In genomic region chr3:170438836-170439235, GRCh38 we compare ENCODE assay signal across 22 cellular contexts. TPM values are rescaled to one million over a fixed set of nuclear protein-coding genes. Genes with fewer than 3 reads are reported as not detected.
DNase-seq lines count a peak whose midpoint lies in the region; ATAC-seq, FAIRE-seq and TF ChIP-seq lines count a peak whose summit lies in the region.
"Had no signal": no experiment of that assay in that cellular context is flagged by ENCODE, and none has a peak within 500 bp of the region (broad histone marks: within the 10 kb centered on the region; RNA-seq: fewer than 3 reads in every experiment).

No MANE protein-coding gene starts in this region.

- no peaks in the 10 kb centered on the region for H3K79me2 ChIP-seq in K562 (ENCODE audit: control insufficient read depth, insufficient read depth, low read length)
- H3K79me2 ChIP-seq in PC-9 (ENCODE audit: low read depth): no peaks in the 10 kb centered on the region

- no peaks in the 10 kb centered on the region; the same call in 1 of the 2 replicates for H3K9me2 ChIP-seq in PC-9 (ENCODE audit: insufficient read depth)

- no peak for DNase-seq in K562 (ENCODE audit: extremely low read depth in 1 of 4, low spot score in 3 of 4)
- DNase-seq in frontal cortex (ENCODE audit: low spot score in 2 of 2): no peak
- DNase-seq in substantia nigra (lab: John Stamatoyannopoulos, UW): no peak
- no peak for DNase-seq in activated CD8-positive, alpha-beta memory T cell treated with anti-CD3 and anti-CD28 coated beads, Interleukin-2, amount 50 U/mL, for 4 hours
- DNase-seq in left ventricle myocardium inferior: no peak
- DNase-seq in OCI-M1 (lab: John Stamatoyannopoulos, UW): no peak
- DNase-seq in PC-9: no peak
- DNase-seq: 8988T; C1 segment of cervical spinal cord; CD4-positive, alpha-beta memory T cell; COR-L47; DMS53; DND-41; GDM1; GM23248; H7; HCEC 1CT had no signal

- intact Hi-C loops in K562 (cut with micrococcal nuclease) (no loop called here), left ventricle myocardium inferior (cut with micrococcal nuclease) (no loop called here), PC-9 (cut with micrococcal nuclease; ENCODE audit: unreplicated experiment) (no loop called here)

- no peak overlapping the region for H3K4me3 ChIP-seq in K562
- H3K4me3 ChIP-seq in left ventricle myocardium inferior: no peak overlapping the region
- no peak overlapping the region for H3K4me3 ChIP-seq in PC-9
- H3K4me3 ChIP-seq: GM12878, GM23248 had no signal

- TF ChIP-seq CTCF in K562 (IDR thresholded peaks at IDR 0.05 in 2 of 3, conservative IDR thresholded peaks at IDR 0.05 in 1 of 3; ENCODE audit: insufficient read depth in 2 of 3, low read depth in 1 of 3, low read length in 3 of 3) (no peak), left ventricle myocardium inferior (IDR thresholded peaks at IDR 0.05; ENCODE audit: borderline replicate concordance) (no peak), PC-9 (conservative IDR thresholded peaks at IDR 0.05) (no peak)

- in situ Hi-C loops in K562 (cut with MboI): no loop called here

- H3F3A ChIP-seq in PC-9 (ENCODE audit: insufficient read depth, low read depth): no peaks in the 10 kb centered on the region

- 5% methylated on average over 1 of the region's 1 CpG for WGBS in K562 (ENCODE audit: insufficient coverage, low coverage, missing lambda C conversion rate)

- BruUV-seq in K562 (replicated peaks; lab: Mats Ljungman, UMichigan) (no TSS peak), PC-9 (replicated peaks; lab: Mats Ljungman, UMichigan) (no TSS peak)

- no peak for TF ChIP-seq POLR2A in K562 (conservative IDR thresholded peaks at IDR 0.05)

- ATAC-seq in K562: no peak
- ATAC-seq: GM12878 had no signal

- H3K9me1 ChIP-seq in K562 (ENCODE audit: control insufficient read depth, insufficient read depth, low read length): no peaks in the 10 kb centered on the region

- no peak overlapping the region for H3K9ac ChIP-seq in K562 (ENCODE audit: insufficient read depth in 1 of 2, low read depth in 2 of 2, low read length in 2 of 2)
- H3K9ac ChIP-seq: GM23248 had no signal

- peaks cover 3 to 6% of the 10 kb centered on the region in 2 experiments; a peak in 2 of 5 replicates for H3K4me1 ChIP-seq in K562 (replicated peaks in 1 of 2; ENCODE audit: control insufficient read depth in 2 of 2, insufficient read depth in 2 of 2, low read length in 2 of 2)
- H3K4me1 ChIP-seq in left ventricle myocardium inferior: no peaks in the 10 kb centered on the region
- no peaks in the 10 kb centered on the region for H3K4me1 ChIP-seq in PC-9 (replicated peaks; ENCODE audit: insufficient read depth)

- peaks cover 0 to 8% of the 10 kb centered on the region in 2 experiments; a peak in 1 of 5 replicates for H3K27me3 ChIP-seq in K562 (ENCODE audit: control insufficient read depth in 2 of 2, insufficient read depth in 2 of 2, low read length in 2 of 2)
- peaks cover 4% of the 10 kb centered on the region for H3K27me3 ChIP-seq in left ventricle myocardium inferior (ENCODE audit: low read depth)
- H3K27me3 ChIP-seq in PC-9 (ENCODE audit: insufficient read depth, low read depth): no peaks in the 10 kb centered on the region

- FAIRE-seq in G401.6 (lab: Jason Lieb, UNC) (peak; percentile 90), K562 (lab: Jason Lieb, UNC) (no peak), frontal cortex (lab: Jason Lieb, UNC) (peak; percentile 89)
- FAIRE-seq: GM12878, GM19239, H1 had no signal

- H3K36me3 ChIP-seq in K562 (ENCODE audit: control insufficient read depth, insufficient read depth, low read length) (no peaks in the 10 kb centered on the region), left ventricle myocardium inferior (no peaks in the 10 kb centered on the region), PC-9 (ENCODE audit: low read depth) (no peaks in the 10 kb centered on the region)

- H3K27ac ChIP-seq in K562 (ENCODE audit: extremely low read depth, low read depth, low read length) (no peak overlapping the region), substantia nigra (ENCODE audit: low read depth, low read length, poor library complexity, severe bottlenecking) (peak overlapping the region; percentile 85), left ventricle myocardium inferior (replicated peaks) (no peak overlapping the region), PC-9 (no peak overlapping the region)
- H3K27ac ChIP-seq: GM23248 had no signal

- TF ChIP-seq EP300 in K562 (IDR thresholded peaks at IDR 0.05; ENCODE audit: low read length): no peak

- POLR2A ChIA-PET in K562 (lab: Yijun Ruan, JAX) (interaction anchor here (1.1 to 1.7 kb wide), 3 partner anchors 10 to 13 kb away, joined by 3 to 5 read pairs (median 5); no protein-coding TSS in a partner anchor), PC-9 (lab: Charles Lee; ENCODE audit: unreplicated experiment) (no interaction called here)

- H2AFZ ChIP-seq in K562 (ENCODE audit: low read depth, low read length) (no peak overlapping the region), PC-9 (no peak overlapping the region)
- H2AFZ ChIP-seq: GM23248 had no signal

- H3K4me2 ChIP-seq in K562 (ENCODE audit: insufficient read depth, low read length): no peak overlapping the region
- H3K4me2 ChIP-seq in PC-9: no peak overlapping the region

- no peak for TF ChIP-seq RAD21 in K562 (CRISPR knock-in tag; conservative IDR thresholded peaks at IDR 0.05 in 1 of 2, IDR thresholded peaks at IDR 0.05 in 1 of 2)

- H4K20me1 ChIP-seq in K562 (replicated peaks; ENCODE audit: control insufficient read depth, insufficient read depth, low read length) (no peaks in the 10 kb centered on the region), PC-9 (ENCODE audit: insufficient read depth) (no peaks in the 10 kb centered on the region)

- H3K9me3 ChIP-seq in K562 (replicated peaks; ENCODE audit: control insufficient read depth, insufficient read depth, low read depth, low read length) (no peaks in the 10 kb centered on the region), left ventricle myocardium inferior (replicated peaks) (no peaks in the 10 kb centered on the region), PC-9 (ENCODE audit: insufficient read depth, low read depth) (no peaks in the 10 kb centered on the region)

- CTCF ChIA-PET in K562 (lab: Yijun Ruan, JAX; ENCODE audit: low intra/inter-chr PET ratio): no interaction called here
- CTCF ChIA-PET in PC-9 (lab: Charles Lee): no interaction called here

TF ChIP-seq in K562, 482 proteins besides CTCF, POLR2A, EP300 and RAD21 (continues in another document):
- TF ChIP-seq C11orf30 (IDR thresholded peaks at IDR 0.05; ENCODE audit: low read depth): peak; percentile 80
- TF ChIP-seq CBX2 (IDR thresholded peaks at IDR 0.05; ENCODE audit: insufficient read depth, low read length, poor library complexity, severe bottlenecking): no peak
- no peak for TF ChIP-seq HOMEZ (CRISPR knock-in tag; IDR thresholded peaks at IDR 0.05)
- no peak for TF ChIP-seq ZNF644 (tag; IDR thresholded peaks at IDR 0.05; ENCODE audit: low read depth)
- no peak for TF ChIP-seq TFE3 (CRISPR knock-in tag; IDR thresholded peaks at IDR 0.05)
- TF ChIP-seq EWSR1 (IDR thresholded peaks at IDR 0.05; ENCODE audit: borderline replicate concordance, low read depth, partially characterized antibody): no peak
- TF ChIP-seq MAFG (tag; conservative IDR thresholded peaks at IDR 0.05): peak; percentile 48; the same call in 1 of the 2 replicates

RNA-seq across cellular contexts. Expression of gene CLDN11, which starts 20.2 kb away (rescaled TPM):
- 0.25 and 0.30 TPM in 2 replicates for total RNA-seq in K562 (2011; cell fraction: chromatin; rRNA removed; ENCODE audit: low replicate concordance)
- total RNA-seq in K562 (2011; cell fraction: nucleolus; rRNA removed): 0.67 and 0.79 TPM in 2 replicates
- total RNA-seq in K562 (2011; cell fraction: nucleoplasm; rRNA removed): 0.76 and 0.95 TPM in 2 replicates
- total RNA-seq in K562 (2014; rRNA removed) (0.37 and 0.41 TPM in 2 replicates), K562 (2014; rRNA removed; fragmentation: Illumina TruSeq; extraction: Trizol) (0.16 and 0.18 TPM in 2 replicates), K562 (2015; rRNA removed; fragmentation: Illumina TruSeq; extraction: Trizol) (0.26 and 0.33 TPM in 2 replicates), K562 (2021) (0.24 and 0.42 TPM in 2 replicates), frontal cortex (13.9 TPM), left ventricle myocardium inferior (4.3 TPM), PC-9 (2021) (1.4 and 1.9 TPM in 2 replicates)
- polyA plus RNA-seq in K562 (2011; rRNA removed) (not detected in 2 replicates), K562 (2014; fragmentation: Illumina TruSeq; extraction: Trizol) (0.17 and 0.18 TPM in 2 replicates), K562 (2014; fragmentation: Nextera tagmentation; extraction: Ambion mirVana) (under 1 TPM; 0.14 to 0.15 TPM), K562 (2014; rRNA removed) (0.05 and 0.16 TPM in 2 replicates)
- 0.22 TPM in 1 of 2 replicates, not detected in the other for polyA plus RNA-seq in K562 (2011; cell fraction: cytosol; rRNA removed)
- polyA plus RNA-seq in K562 (2011; cell fraction: nucleus; rRNA removed): not detected in 2 replicates
- 0.17 and 0.42 TPM in 2 replicates for polyA plus RNA-seq in K562 (2012)
- 0.32 TPM in 1 of 2 replicates, not detected in the other for polyA minus RNA-seq in K562 (2011; rRNA and poly(A)+ RNA removed)
- 0.57 TPM in 1 of 2 replicates, not detected in the other for polyA minus RNA-seq in K562 (2011; cell fraction: cytosol; rRNA and poly(A)+ RNA removed)
- not detected in 2 replicates for polyA minus RNA-seq in K562 (2011; cell fraction: nucleus; rRNA and poly(A)+ RNA removed)
- total RNA-seq: A673 had no signal
- polyA plus RNA-seq: CD4-positive, alpha-beta memory T cell; GM12878 had no signal
